Comparison of ENCODE assay signal across 22 cellular contexts in the genomic region with DNA sequence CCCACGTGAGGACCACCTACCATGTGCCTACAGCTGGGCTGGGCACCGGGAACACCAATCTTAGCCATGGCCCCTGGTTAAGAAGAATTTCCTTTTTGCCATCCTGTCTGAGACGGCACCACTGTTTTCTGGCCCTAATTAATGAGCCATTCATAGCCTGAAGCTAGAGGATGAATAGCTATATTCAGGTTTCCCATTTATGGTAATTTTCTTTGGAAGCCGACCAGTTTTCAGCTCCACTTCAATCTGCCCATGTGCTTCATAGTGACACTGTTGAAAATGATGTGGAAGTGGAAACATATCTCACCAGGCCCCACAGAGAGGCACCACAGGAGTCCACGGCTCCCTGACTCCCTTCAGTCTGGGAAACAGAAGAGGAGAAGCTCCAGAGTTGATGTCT. TPM values are rescaled to one million over a fixed set of nuclear protein-coding genes. Genes with fewer than 3 reads are reported as not detected.
DNase-seq lines count a peak whose midpoint lies in the region; ATAC-seq lines count a peak whose summit lies in the region.
"Had no signal": no experiment of that assay in that cellular context is flagged by ENCODE, and none has a peak within 500 bp of the region (broad histone marks: within the 10 kb centered on the region; RNA-seq: fewer than 3 reads in every experiment).

No MANE protein-coding gene starts in this region.

- ATAC-seq in GM21526 (IDR thresholded peaks at IDR 0.05; ENCODE audit: low FRiP score, unreplicated experiment): no peak
- ATAC-seq: activated CD8-positive, alpha-beta T cell treated with anti-CD3 and anti-CD28 coated beads for 36 hours; activated T-helper 17 cell treated with anti-CD3 and anti-CD28 coated beads, Interleukin-2, amount 50 U/mL, for 72 hours; sciatic nerve; stimulated activated naive B cell treated with anti-CD40 and anti-IgM and Interleukin-4, amounts not matched to agents 10 μg/mL and 1 μg/mL and 100 μg/mL, for 72 hours had no signal

- in situ Hi-C loops in G401 (cut with HindIII; ENCODE audit: low sequenced_read_pairs): no loop called here

- peak; percentile 49 for DNase-seq in G401 (ENCODE audit: low spot score)
- DNase-seq in RPMI7951 (ENCODE audit: low read depth): peak; percentile 67
- DNase-seq in dedifferentiated amniotic fluid mesenchymal stem cell (ENCODE audit: extremely low spot score): peak; percentile 38
- peak; percentile 71 for DNase-seq in midbrain (lab: John Stamatoyannopoulos, UW)
- DNase-seq in ureter (ENCODE audit: low spot score): no peak
- no peak for DNase-seq in GM19240 (ENCODE audit: insufficient read length, low spot score)
- DNase-seq: activated CD8-positive, alpha-beta T cell treated with anti-CD3 and anti-CD28 coated beads for 36 hours; dorsolateral prefrontal cortex; H7; Kasumi-1; NCI-H187; NCI-H226; NCI-H82; RPMI8226; SK-N-SH; stimulated activated CD4-positive, alpha-beta T cell treated with anti-CD3 and anti-CD28 coated beads, Interleukin-12 subunit alpha, Interleukin-12 subunit beta, amount 100 ng/mL, for 4 hours; stimulated activated CD4-positive, alpha-beta T cell treated with anti-CD3 and anti-CD28 coated beads, Interleukin-4, amount 100 ng/mL, for 1 hour; stimulated activated naive B cell treated with anti-CD40 and anti-IgM and Interleukin-4, amounts not matched to agents 10 μg/mL and 1 μg/mL and 100 μg/mL, for 72 hours; testis had no signal

RNA-seq across cellular contexts. Expression of gene ULBP3, which starts 22.5 kb away (rescaled TPM):
- 0.37 and 2.5 TPM in 2 replicates for total RNA-seq in G401 (2014; rRNA removed; shearing (Covaris generic))
- 8.9 and 13.6 TPM in 2 replicates for total RNA-seq in RPMI7951 (2014; rRNA removed; shearing (Covaris generic))
- total RNA-seq in ureter: 4.5 TPM

RNA-seq across cellular contexts. Expression of gene PPP1R14C, which starts 51.4 kb away (rescaled TPM):
- not detected in 2 replicates for total RNA-seq in G401 (2014; rRNA removed; shearing (Covaris generic))
- not detected in 2 replicates for total RNA-seq in RPMI7951 (2014; rRNA removed; shearing (Covaris generic))
- 0.52 TPM for total RNA-seq in ureter
- total RNA-seq: activated T-helper 17 cell treated with anti-CD3 and anti-CD28 coated beads, Interleukin-2, amount 50 U/mL, for 72 hours had no signal

Comparison
In these comparisons a context has a peak if more than half of its experiments do, and no peak if none do; other contexts are left out.
1. DNase-seq: peak in G401 (single experiment), RPMI7951 (single experiment), dedifferentiated amniotic fluid mesenchymal stem cell (single experiment) and midbrain (single experiment); none in ureter (single experiment) and GM19240 (single experiment).